Comparison of ENCODE assay signal across 8 cellular contexts in genomic region chr12:114682101-114682919, GRCh38. TPM values are rescaled to one million over a fixed set of nuclear protein-coding genes. Genes with fewer than 3 reads are reported as not detected.
DNase-seq lines count a peak whose midpoint lies in the region; ATAC-seq and TF ChIP-seq lines count a peak whose summit lies in the region.

No MANE protein-coding gene starts in this region.

- H3K4me3 ChIP-seq in right atrium auricular region (peak overlapping the region; percentile 58 to 67), choroid plexus epithelial cell (ENCODE audit: low read depth, low read length) (peak overlapping the region; percentile 86), mucosa of rectum (ENCODE audit: low read length in 2 of 2) (peak overlapping the region; percentile 69 to 87), vagina (peak overlapping the region; percentile 82 to 90)

- no peaks in the 10 kb centered on the region for H3K36me3 ChIP-seq in right atrium auricular region
- peaks cover under 1 to 3% of the 10 kb centered on the region in 2 donors for H3K36me3 ChIP-seq in mucosa of rectum (ENCODE audit: control insufficient read depth in 2 of 2, insufficient read depth in 2 of 2, low read length in 2 of 2)
- H3K36me3 ChIP-seq in vagina: peaks cover 0 to 3% of the 10 kb centered on the region in 2 donors

- H3K27ac ChIP-seq in right atrium auricular region (peak overlapping the region; percentile 90 to 93), mucosa of rectum (ENCODE audit: low read depth in 2 of 2, low read length in 2 of 2) (peak overlapping the region; percentile 76 to 85), vagina (peak overlapping the region; percentile 99)

- intact Hi-C loops in left ventricle myocardium superior (cut with micrococcal nuclease) (no loop called here), vagina (cut with DNase I) (no loop called here)

- DNase-seq in right atrium auricular region (ENCODE audit: low spot score): no peak
- DNase-seq in left ventricle myocardium superior: no peak
- no peak for DNase-seq in choroid plexus epithelial cell (ENCODE audit: low read depth)
- DNase-seq in vagina (ENCODE audit: extremely low spot score in 2 of 2): no peak
- no peak for DNase-seq in D341Med (ENCODE audit: low spot score)
- no peak for DNase-seq in medulla oblongata (ENCODE audit: extremely low spot score)

- peaks cover 6 to 15% of the 10 kb centered on the region in 2 donors for H3K27me3 ChIP-seq in right atrium auricular region
- H3K27me3 ChIP-seq in mucosa of rectum (ENCODE audit: control insufficient read depth in 2 of 2, insufficient read depth in 2 of 2, low read length in 2 of 2): peaks cover 6 to 18% of the 10 kb centered on the region in 2 donors
- no peaks in the 10 kb centered on the region for H3K27me3 ChIP-seq in vagina

- TF ChIP-seq POLR2A in vagina (IDR thresholded peaks at IDR 0.05): no peak

- H3K4me1 ChIP-seq in right atrium auricular region: peaks cover 0 to 31% of the 10 kb centered on the region in 2 donors
- peaks cover 6 to 12% of the 10 kb centered on the region in 2 donors for H3K4me1 ChIP-seq in mucosa of rectum (ENCODE audit: control insufficient read depth in 2 of 2, insufficient read depth in 2 of 2, low read length in 2 of 2)
- H3K4me1 ChIP-seq in vagina: peaks cover 31% of the 10 kb centered on the region

- H3K9ac ChIP-seq in mucosa of rectum (ENCODE audit: low read depth in 1 of 2, low read length in 2 of 2): peak overlapping the region; percentile 68 to 81

- TF ChIP-seq CTCF in right atrium auricular region (IDR thresholded peaks at IDR 0.05) (no peak), choroid plexus epithelial cell (conservative IDR thresholded peaks at IDR 0.05; ENCODE audit: low read depth, low read length) (no peak), vagina (IDR thresholded peaks at IDR 0.05) (no peak)

- ATAC-seq in left ventricle myocardium superior (no peak), HG03378 (IDR thresholded peaks at IDR 0.05; ENCODE audit: unreplicated experiment) (no peak)

- no peaks in the 10 kb centered on the region for H3K9me3 ChIP-seq in right atrium auricular region
- H3K9me3 ChIP-seq in mucosa of rectum (ENCODE audit: control insufficient read depth in 2 of 2, low read length in 2 of 2): no peaks in the 10 kb centered on the region
- H3K9me3 ChIP-seq in vagina: no peaks in the 10 kb centered on the region

RNA-seq across cellular contexts. Expression of gene TBX3, which starts 1.7 kb away (rescaled TPM):
- 10 to 100 TPM in 1 of 2 donors, 1 to 10 TPM in 1; 6.1 to 16.1 TPM for total RNA-seq in right atrium auricular region
- 16.3 TPM for total RNA-seq in left ventricle myocardium superior
- total RNA-seq in vagina: 57.0 TPM
